Comparison of ENCODE assay signal across 8 cellular contexts in the genomic region with DNA sequence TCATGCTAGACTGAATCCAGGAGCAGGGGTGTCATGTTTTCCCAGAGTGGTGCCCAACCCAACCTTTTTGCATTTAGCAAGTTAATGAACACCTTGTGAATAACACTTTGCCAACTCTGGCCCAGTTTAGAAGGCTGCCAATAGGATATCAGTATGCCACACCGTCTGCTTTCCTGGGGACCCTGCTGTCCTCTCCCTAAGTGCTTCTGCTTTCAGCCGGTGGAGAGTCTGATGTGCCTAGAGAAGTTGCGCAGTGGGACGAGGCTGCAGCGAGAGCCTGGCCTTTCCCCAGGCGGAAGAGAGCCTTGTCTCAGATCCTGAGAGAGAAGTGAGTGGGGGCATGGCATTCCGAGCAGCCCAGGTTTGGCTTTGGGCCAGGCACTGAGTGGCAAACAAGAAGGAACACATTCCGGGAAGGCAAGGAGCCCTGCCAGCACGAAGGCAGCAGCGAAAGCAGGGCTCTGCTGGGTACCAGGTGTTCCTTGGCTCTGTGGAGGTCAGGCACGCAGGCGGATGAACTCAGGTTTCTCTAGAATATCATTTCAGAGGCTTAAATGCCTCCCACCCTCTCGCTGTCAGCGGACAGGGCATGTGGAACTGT. TPM values are rescaled to one million over a fixed set of nuclear protein-coding genes. Genes with fewer than 3 reads are reported as not detected.
A peak's percentile ranks its signal among the peaks of the same experiment; 100 is the strongest.
DNase-seq lines count a peak whose midpoint lies in the region; ATAC-seq, FAIRE-seq and TF ChIP-seq lines count a peak whose summit lies in the region.

No MANE protein-coding gene starts in this region.

- H3K9me3 Mint-ChIP-seq in CD14-positive monocyte, result no peaks in the 10 kb centered on the region
- H3K9me3 Mint-ChIP-seq in astrocyte (ENCODE audit: unreplicated experiment), result no peaks in the 10 kb centered on the region
- H3K9me3 Mint-ChIP-seq in stimulated activated effector memory CD8-positive, alpha-beta T cell treated with anti-CD3 and anti-CD28 coated beads, Interleukin-12 subunit alpha, Interleukin-12 subunit beta, amount 100 ng/mL, for 72 hours, result no peaks in the 10 kb centered on the region

- no peak for TF ChIP-seq CTCF in CD14-positive monocyte (IDR thresholded peaks at IDR 0.05)
- no peak for TF ChIP-seq CTCF in astrocyte (IDR thresholded peaks at IDR 0.05; ENCODE audit: insufficient read depth, low read depth, low read length)

- peak overlapping the region; percentile 79 for H2AFZ ChIP-seq in astrocyte (ENCODE audit: low read depth, low read length)

- H3K4me1 Mint-ChIP-seq in CD14-positive monocyte, result peaks cover 23% of the 10 kb centered on the region
- H3K4me1 Mint-ChIP-seq in astrocyte (ENCODE audit: low read depth, unreplicated experiment), result peaks cover 5% of the 10 kb centered on the region
- peaks cover 11% of the 10 kb centered on the region for H3K4me1 Mint-ChIP-seq in stimulated activated effector memory CD8-positive, alpha-beta T cell treated with anti-CD3 and anti-CD28 coated beads, Interleukin-12 subunit alpha, Interleukin-12 subunit beta, amount 100 ng/mL, for 72 hours

- H3K36me3 Mint-ChIP-seq in CD14-positive monocyte (no peaks in the 10 kb centered on the region), astrocyte (ENCODE audit: low read depth, unreplicated experiment) (no peaks in the 10 kb centered on the region)
- H3K36me3 Mint-ChIP-seq in stimulated activated effector memory CD8-positive, alpha-beta T cell treated with anti-CD3 and anti-CD28 coated beads, Interleukin-12 subunit alpha, Interleukin-12 subunit beta, amount 100 ng/mL, for 72 hours, result no peaks in the 10 kb centered on the region

- H3K9me3 ChIP-seq in astrocyte (ENCODE audit: insufficient read depth, low read depth, low read length), result no peaks in the 10 kb centered on the region

- H3K27me3 Mint-ChIP-seq in CD14-positive monocyte (ENCODE audit: low read depth in 3 of 3) (peaks cover 3 to 8% (median 3%) of the 10 kb centered on the region in 3 donors), astrocyte (ENCODE audit: low read depth, unreplicated experiment) (peaks cover 7% of the 10 kb centered on the region)

- H3K27ac Mint-ChIP-seq in CD14-positive monocyte (no peak overlapping the region), astrocyte (ENCODE audit: unreplicated experiment) (no peak overlapping the region)
- peak overlapping the region; percentile 52 for H3K27ac Mint-ChIP-seq in stimulated activated effector memory CD8-positive, alpha-beta T cell treated with anti-CD3 and anti-CD28 coated beads, Interleukin-12 subunit alpha, Interleukin-12 subunit beta, amount 100 ng/mL, for 72 hours

- no peak for ATAC-seq in stimulated activated effector memory CD8-positive, alpha-beta T cell treated with anti-CD3 and anti-CD28 coated beads, Interleukin-12 subunit alpha, Interleukin-12 subunit beta, amount 100 ng/mL, for 72 hours
- no peak for ATAC-seq in HG03039 (IDR thresholded peaks at IDR 0.05; ENCODE audit: unreplicated experiment)

- intact Hi-C loops in CD14-positive monocyte (cut with micrococcal nuclease), result loop anchor here (2.0 to 10.0 kb wide), 3 partner anchors 373 to 412 kb away; no protein-coding TSS in a partner anchor

- peaks cover 11% of the 10 kb centered on the region for H3K4me1 ChIP-seq in astrocyte (ENCODE audit: insufficient read depth, low read length)

- H3K4me3 ChIP-seq in astrocyte (ENCODE audit: insufficient read depth, low read depth, low read length), result peak overlapping the region; percentile 57

- no peaks in the 10 kb centered on the region for H3K27me3 ChIP-seq in astrocyte (ENCODE audit: insufficient read depth, low read length)

- H3K4me3 Mint-ChIP-seq in CD14-positive monocyte (peak overlapping the region; percentile 81 to 92), astrocyte (ENCODE audit: unreplicated experiment) (no peak overlapping the region)
- peak overlapping the region; percentile 65 for H3K4me3 Mint-ChIP-seq in stimulated activated effector memory CD8-positive, alpha-beta T cell treated with anti-CD3 and anti-CD28 coated beads, Interleukin-12 subunit alpha, Interleukin-12 subunit beta, amount 100 ng/mL, for 72 hours

- H3K4me2 ChIP-seq in astrocyte (ENCODE audit: low read length), result peak overlapping the region; percentile 95

- H3K79me2 ChIP-seq in astrocyte (ENCODE audit: insufficient read depth, low read length), result no peaks in the 10 kb centered on the region

- no peak for DNase-seq in CD14-positive monocyte (ENCODE audit: low spot score)
- peak; percentile 92 for DNase-seq in NCI-H1105 (lab: John Stamatoyannopoulos, UW)
- DNase-seq in astrocyte (ENCODE audit: low read depth), result peak; percentile 13
- DNase-seq in inferior parietal cortex (ENCODE audit: extremely low spot score), result peak; percentile 53
- no peak for DNase-seq in stimulated activated effector memory CD8-positive, alpha-beta T cell treated with anti-CD3 and anti-CD28 coated beads, Interleukin-12 subunit alpha, Interleukin-12 subunit beta, amount 100 ng/mL, for 72 hours (ENCODE audit: low spot score in 2 of 2)
- no peak for DNase-seq in activated CD4-positive, alpha-beta T cell treated with anti-CD3 and anti-CD28 coated beads for 1 hour
- DNase-seq in islet precursor cell, result no peak

- no peaks in the 10 kb centered on the region for H4K20me1 ChIP-seq in astrocyte (ENCODE audit: insufficient read depth, low read length)

- H3K27ac ChIP-seq in astrocyte (ENCODE audit: low read depth, low read length), result no peak overlapping the region

- H3K9ac ChIP-seq in astrocyte (ENCODE audit: low read length), result peak overlapping the region; percentile 71

- no peaks in the 10 kb centered on the region for H3K36me3 ChIP-seq in astrocyte (ENCODE audit: insufficient read depth, low read length)

- FAIRE-seq in astrocyte (lab: Jason Lieb, UNC), result no peak

RNA-seq across cellular contexts. Expression of a gene that starts 36.9 kb away (rescaled TPM):
- polyA plus RNA-seq in CD14-positive monocyte, result 1 to 10 TPM in 1 of 2 donors, under 1 TPM in 1; 0.79 to 1.4 TPM
- total RNA-seq in astrocyte, result 2.6 and 2.9 TPM in 2 replicates

RNA-seq across cellular contexts. Expression of a gene that starts 37.2 kb away (rescaled TPM):
- 1 to 10 TPM; 5.0 to 6.6 TPM for polyA plus RNA-seq in CD14-positive monocyte
- 25.1 and 26.4 TPM in 2 replicates for total RNA-seq in astrocyte

RNA-seq across cellular contexts. Expression of a gene that starts 42.5 kb away (rescaled TPM):
- polyA plus RNA-seq in CD14-positive monocyte, result not detected
- 0.68 and 0.77 TPM in 2 replicates for total RNA-seq in astrocyte

Comparison
In these comparisons a context has a peak if more than half of its experiments do, and no peak if none do; other contexts are left out.
1. DNase-seq: peak in NCI-H1105 (single experiment), astrocyte (single experiment) and inferior parietal cortex (single experiment); none in CD14-positive monocyte (single experiment), stimulated activated effector memory CD8-positive, alpha-beta T cell treated with anti-CD3 and anti-CD28 coated beads, Interleukin-12 subunit alpha, Interleukin-12 subunit beta, amount 100 ng/mL, for 72 hours (0 of 2), activated CD4-positive, alpha-beta T cell treated with anti-CD3 and anti-CD28 coated beads for 1 hour (single experiment) and islet precursor cell (single experiment).